In genomic region chr11:124758355-124759267, GRCh38 we compare ENCODE assay signal across 1 cellular context.
TF ChIP-seq lines count a peak whose summit lies in the region.

No MANE protein-coding gene starts in this region.

TF ChIP-seq in HepG2, 621 proteins besides CTCF, POLR2A, EP300 and RAD21 (continued from another document and continues in another):
- TF ChIP-seq PAX8 (CRISPR knock-in tag; IDR thresholded peaks at IDR 0.05; ENCODE audit: borderline replicate concordance) (no peak), ZNF652 (CRISPR knock-in tag; IDR thresholded peaks at IDR 0.05; ENCODE audit: borderline replicate concordance, low read depth) (0 out of 2 replicates have a peak, but pooled peaks have one; percentile 10), ZNF678 (CRISPR knock-in tag; IDR thresholded peaks at IDR 0.05) (0 out of 2 replicates have a peak, but pooled peaks have one; percentile 45), ZNF17 (CRISPR knock-in tag; IDR thresholded peaks at IDR 0.05) (no peak), MTA1 (CRISPR knock-in tag; IDR thresholded peaks at IDR 0.05; ENCODE audit: borderline replicate concordance) (peak; percentile 57; the same call in 1 of the 2 replicates), JUN (CRISPR knock-in tag; IDR thresholded peaks at IDR 0.05) (no peak), SYNCRIP (IDR thresholded peaks at IDR 0.05; ENCODE audit: insufficient read depth, low read depth, low read length) (no peak), HDAC2 (CRISPR knock-in tag; IDR thresholded peaks at IDR 0.05) (peak; percentile 46; the same call in 1 of the 2 replicates), GATAD2A (CRISPR knock-in tag; IDR thresholded peaks at IDR 0.05) (0 out of 2 replicates have a peak, but pooled peaks have one; percentile 38), SNRNP70 (IDR thresholded peaks at IDR 0.05; ENCODE audit: low read depth, low read length) (no peak), DNMT1 (CRISPR knock-in tag; IDR thresholded peaks at IDR 0.05) (0 out of 2 replicates have a peak, but pooled peaks have one; percentile 53), ZNF546 (CRISPR knock-in tag; conservative IDR thresholded peaks at IDR 0.05) (0 out of 2 replicates have a peak, but pooled peaks have one; percentile 76), HNF1A (IDR thresholded peaks at IDR 0.05; ENCODE audit: low read depth) (peak; percentile 84), HNF1A (CRISPR knock-in tag; IDR thresholded peaks at IDR 0.05; ENCODE audit: borderline replicate concordance) (peak; percentile 71), AGO1 (IDR thresholded peaks at IDR 0.05; ENCODE audit: low read depth, low read length, poor library complexity, severe bottlenecking) (no peak), NRL (CRISPR knock-in tag; IDR thresholded peaks at IDR 0.05; ENCODE audit: borderline replicate concordance) (peak; percentile 32; the same call in 1 of the 2 replicates), DNMT3B (CRISPR knock-in tag; conservative IDR thresholded peaks at IDR 0.05) (no peak), MYC (CRISPR knock-in tag; IDR thresholded peaks at IDR 0.05; ENCODE audit: borderline replicate concordance) (peak; percentile 32; the same call in 1 of the 2 replicates), ZNF441 (CRISPR knock-in tag; IDR thresholded peaks at IDR 0.05; ENCODE audit: borderline replicate concordance) (peak; percentile 75), ZNF800 (CRISPR knock-in tag; IDR thresholded peaks at IDR 0.05) (peak; percentile 68; the same call in 1 of the 2 replicates), MEF2D (CRISPR knock-in tag; IDR thresholded peaks at IDR 0.05) (no peak), GABPA (IDR thresholded peaks at IDR 0.05; ENCODE audit: low read depth, low read length) (no peak), GABPA (CRISPR knock-in tag; IDR thresholded peaks at IDR 0.05; ENCODE audit: low read depth) (no peak), STAT5B (CRISPR knock-in tag; IDR thresholded peaks at IDR 0.05) (0 out of 2 replicates have a peak, but pooled peaks have one; percentile 33), HINFP (CRISPR knock-in tag; IDR thresholded peaks at IDR 0.05; ENCODE audit: low read depth) (0 out of 2 replicates have a peak, but pooled peaks have one; percentile 63), XRCC5 (optimal IDR thresholded peaks at IDR 0.05; ENCODE audit: low read length) (peak; percentile 73), MAX (IDR thresholded peaks at IDR 0.05) (peak; percentile 66), ZNF792 (CRISPR knock-in tag; IDR thresholded peaks at IDR 0.05) (no peak), ZFX (CRISPR knock-in tag; IDR thresholded peaks at IDR 0.05; ENCODE audit: low read depth) (peak; percentile 37; the same call in 1 of the 2 replicates), YEATS4 (CRISPR knock-in tag; IDR thresholded peaks at IDR 0.05; ENCODE audit: borderline replicate concordance) (peak; percentile 25; the same call in 1 of the 2 replicates), ZBTB33 (CRISPR knock-in tag; IDR thresholded peaks at IDR 0.05) (no peak; the same call in 1 of the 2 replicates), SOX13 (IDR thresholded peaks at IDR 0.05) (no peak), SOX13 (CRISPR knock-in tag; conservative IDR thresholded peaks at IDR 0.05 in 1 of 2, IDR thresholded peaks at IDR 0.05 in 1 of 2) (peak in 1 of 2 experiments; percentile 25; a peak in 1 of 4 replicates), RBM39 (IDR thresholded peaks at IDR 0.05; ENCODE audit: low read depth, low read length, poor library complexity, severe bottlenecking) (peak; percentile 30), REPIN1 (CRISPR knock-in tag; IDR thresholded peaks at IDR 0.05; ENCODE audit: borderline replicate concordance, low read depth) (no peak), FUBP1 (CRISPR knock-in tag; IDR thresholded peaks at IDR 0.05; ENCODE audit: borderline replicate concordance) (no peak), FIP1L1 (IDR thresholded peaks at IDR 0.05; ENCODE audit: borderline replicate concordance, insufficient read depth, low read depth, low read length) (no peak), TFDP2 (CRISPR knock-in tag; IDR thresholded peaks at IDR 0.05) (peak; percentile 58; the same call in 1 of the 2 replicates), PRDM10 (CRISPR knock-in tag; IDR thresholded peaks at IDR 0.05; ENCODE audit: low read depth) (no peak)
